19 cellular contexts compared by ENCODE assay signal in genomic region chr10:42578019-42578418, GRCh38.
A peak's percentile ranks its signal among the peaks of the same experiment; 100 is the strongest.
DNase-seq lines count a peak whose midpoint lies in the region; ATAC-seq, FAIRE-seq and TF ChIP-seq lines count a peak whose summit lies in the region.
"Had no signal": no experiment of that assay in that cellular context is flagged by ENCODE, and none has a peak within 500 bp of the region (broad histone marks: within the 10 kb centered on the region; RNA-seq: fewer than 3 reads in every experiment).

No MANE protein-coding gene starts in this region.

- no peak for DNase-seq in natural killer cell treated with Interleukin-12 subunit alpha and Interleukin-12 subunit beta and Interleukin-15 and Interleukin-18, amount 100 ng/mL, for 72 hours (ENCODE audit: low spot score)
- DNase-seq in natural killer cell (no peak), GM12878 (ENCODE audit: low read depth, low spot score) (no peak), neuronal stem cell (ENCODE audit: low spot score) (no peak), cerebellar cortex (ENCODE audit: low spot score) (no peak), T-helper 1 cell (no peak)
- DNase-seq: 8988T; CD4-positive, alpha-beta memory T cell; DMS153; DMS79; GDM1; HCEC 1CT; KG1 had no signal

- H4K91ac ChIP-seq in neuronal stem cell (ENCODE audit: low read depth, low read length, poor library complexity): no peak overlapping the region

- no TSS peak for BruUV-seq in GM12878 (replicated peaks; lab: Mats Ljungman, UMichigan)

- no peak for FAIRE-seq in GM12878 (lab: Jason Lieb, UNC)
- FAIRE-seq: H54 had no signal

- no peaks in the 10 kb centered on the region for H4K20me1 ChIP-seq in GM12878 (ENCODE audit: control insufficient read depth, insufficient read depth)
- H4K20me1 ChIP-seq: BLaER1 had no signal

- no peak overlapping the region for H2AFZ ChIP-seq in GM12878 (ENCODE audit: control insufficient read depth, low read depth, low read length)
- H2AFZ ChIP-seq in neuronal stem cell (ENCODE audit: low read length): peak overlapping the region; percentile 56
- H2AFZ ChIP-seq: GM23338 had no signal

- H3K36me3 ChIP-seq in GM12878 (ENCODE audit: control insufficient read depth in 2 of 2, insufficient read depth in 2 of 2, low read length in 1 of 2) (no peaks in the 10 kb centered on the region), neuronal stem cell (replicated peaks in 1 of 2; ENCODE audit: control insufficient read depth in 2 of 2, insufficient read depth in 2 of 2, low read length in 2 of 2) (no peaks in the 10 kb centered on the region)

- no peak overlapping the region for H2BK120ac ChIP-seq in neuronal stem cell (ENCODE audit: low read depth, low read length)

- no peaks in the 10 kb centered on the region for H3K4me1 ChIP-seq in GM12878 (ENCODE audit: control insufficient read depth, insufficient read depth, low read length)
- peaks cover 0 to 5% of the 10 kb centered on the region in 2 donors for H3K4me1 ChIP-seq in neuronal stem cell (ENCODE audit: control insufficient read depth in 2 of 2, insufficient read depth in 1 of 2, low read depth in 1 of 2, low read length in 2 of 2)

- intact Hi-C loops in natural killer cell (cut with micrococcal nuclease) (no loop called here), GM12878 (cut with micrococcal nuclease; ENCODE audit: unreplicated experiment) (no loop called here)

- no peak overlapping the region for H2AK5ac ChIP-seq in neuronal stem cell (ENCODE audit: low read depth, low read length)

- no peaks in the 10 kb centered on the region for H3K9me3 ChIP-seq in GM12878 (replicated peaks; ENCODE audit: control insufficient read depth, insufficient read depth, low read length)
- peaks cover 0 to 9% of the 10 kb centered on the region in 2 donors for H3K9me3 ChIP-seq in neuronal stem cell (replicated peaks in 1 of 2; ENCODE audit: control insufficient read depth in 2 of 2, insufficient read depth in 1 of 2, low read depth in 1 of 2, low read length in 2 of 2)
- H3K9me3 ChIP-seq: BLaER1 had no signal

- TF ChIP-seq POLR2A in GM12878 (IDR thresholded peaks at IDR 0.05; ENCODE audit: low read depth, low read length): no peak

- H3K4me1 Mint-ChIP-seq in natural killer cell treated with Interleukin-12 subunit alpha and Interleukin-12 subunit beta and Interleukin-15 and Interleukin-18, amount 100 ng/mL, for 72 hours (ENCODE audit: low read depth in 2 of 2): peaks cover 3 to 6% of the 10 kb centered on the region in 2 donors
- peaks cover 0 to 5% of the 10 kb centered on the region in 2 donors for H3K4me1 Mint-ChIP-seq in natural killer cell
- H3K4me1 Mint-ChIP-seq: GM23338 had no signal

- TF ChIP-seq CTCF in natural killer cell (IDR thresholded peaks at IDR 0.05) (no peak), GM12878 (IDR thresholded peaks at IDR 0.05 in 2 of 3, conservative IDR thresholded peaks at IDR 0.05 in 1 of 3; ENCODE audit: control insufficient read depth in 2 of 3, extremely low read depth in 1 of 3, insufficient read depth in 1 of 3, low read depth in 3 of 3, low read length in 3 of 3) (no peak)

- no peak overlapping the region for H2BK15ac ChIP-seq in neuronal stem cell (ENCODE audit: low read length)

- H3K27ac ChIP-seq in GM12878 (ENCODE audit: control insufficient read depth, insufficient read depth) (no peak overlapping the region), neuronal stem cell (replicated peaks; ENCODE audit: low read length) (no peak overlapping the region)
- H3K27ac ChIP-seq: BLaER1 had no signal

- H2BK12ac ChIP-seq in neuronal stem cell (ENCODE audit: low read length): no peak overlapping the region

- H4K8ac ChIP-seq in neuronal stem cell (ENCODE audit: low read depth, low read length): no peak overlapping the region

- no peak for TF ChIP-seq RAD21 in GM12878 (IDR thresholded peaks at IDR 0.05; ENCODE audit: insufficient read depth, low read depth, low read length)

- H3K4me3 Mint-ChIP-seq in natural killer cell treated with Interleukin-12 subunit alpha and Interleukin-12 subunit beta and Interleukin-15 and Interleukin-18, amount 100 ng/mL, for 72 hours: no peak overlapping the region
- no peak overlapping the region for H3K4me3 Mint-ChIP-seq in natural killer cell
- H3K4me3 Mint-ChIP-seq: CD14-positive monocyte, GM23338, IgD-negative memory B cell had no signal

- in situ Hi-C loops in GM12878 (cut with MboI): no loop called here

- peak overlapping the region; percentile 10 for H3K23ac ChIP-seq in neuronal stem cell (ENCODE audit: low read depth, low read length, poor library complexity)

- H3K27me3 ChIP-seq in GM12878 (replicated peaks in 1 of 2; ENCODE audit: control insufficient read depth in 2 of 2, insufficient read depth in 2 of 2, low read length in 1 of 2) (no peaks in the 10 kb centered on the region), neuronal stem cell (ENCODE audit: control insufficient read depth in 3 of 3, insufficient read depth in 3 of 3, low read depth in 1 of 3, low read length in 3 of 3) (no peaks in the 10 kb centered on the region)
- H3K27me3 ChIP-seq: BLaER1 had no signal

- no peak for TF ChIP-seq EP300 in GM12878 (IDR thresholded peaks at IDR 0.05; ENCODE audit: borderline replicate concordance in 1 of 2, control insufficient read depth in 1 of 2, low read depth in 2 of 2, low read length in 2 of 2)

- H3K18ac ChIP-seq in neuronal stem cell (ENCODE audit: low read length): no peak overlapping the region

- WGBS in GM12878 (ENCODE audit: insufficient coverage, insufficient replicate concordance, low lambda C conversion rate, missing lambda C conversion rate): 3% methylated on average over 7 of the region's 7 CpGs
- WGBS in neuronal stem cell (ENCODE audit: extremely low coverage in 2 of 2, insufficient read length in 2 of 2, insufficient replicate concordance in 1 of 2), 2 donors: no CpG with 5 or more reads among the region's 7 CpGs

- RAD21 ChIA-PET in GM12878 (lab: Charles Lee; ENCODE audit: unreplicated experiment): no interaction called here

- peaks cover 4% of the 10 kb centered on the region for H3K9me3 Mint-ChIP-seq in natural killer cell treated with Interleukin-12 subunit alpha and Interleukin-12 subunit beta and Interleukin-15 and Interleukin-18, amount 100 ng/mL, for 72 hours
- peaks cover 0 to 4% of the 10 kb centered on the region in 2 donors for H3K9me3 Mint-ChIP-seq in natural killer cell

- no peaks in the 10 kb centered on the region for H3K79me1 ChIP-seq in neuronal stem cell (ENCODE audit: low read depth, low read length)

- no peak overlapping the region for H3K14ac ChIP-seq in neuronal stem cell (ENCODE audit: low read length)

- peaks cover 3 to 6% of the 10 kb centered on the region in 2 donors for H3K27me3 Mint-ChIP-seq in natural killer cell treated with Interleukin-12 subunit alpha and Interleukin-12 subunit beta and Interleukin-15 and Interleukin-18, amount 100 ng/mL, for 72 hours
- H3K27me3 Mint-ChIP-seq in natural killer cell (ENCODE audit: low read depth in 2 of 2): peaks cover 0 to 6% of the 10 kb centered on the region in 2 donors
- H3K27me3 Mint-ChIP-seq: IgD-negative memory B cell had no signal

- ATAC-seq in natural killer cell treated with Interleukin-12 subunit alpha and Interleukin-12 subunit beta and Interleukin-15 and Interleukin-18, amount 100 ng/mL, for 72 hours: peak; percentile 41 to 56
- ATAC-seq in natural killer cell: no peak
- peak; percentile 24; the same call in 1 of the 3 replicates for ATAC-seq in GM12878
- ATAC-seq in HG03196 (IDR thresholded peaks at IDR 0.05; ENCODE audit: unreplicated experiment): no peak
- ATAC-seq: GM23338 had no signal

- no peak overlapping the region for H3K4me3 ChIP-seq in GM12878
- peak overlapping the region in 1 of 2 donors; percentile 46 for H3K4me3 ChIP-seq in neuronal stem cell (ENCODE audit: low read length in 2 of 2)
- H3K4me3 ChIP-seq: BLaER1, GM23338 had no signal

- no peaks in the 10 kb centered on the region for H3K79me2 ChIP-seq in GM12878 (ENCODE audit: control insufficient read depth, insufficient read depth, low read length)

- H3K4me2 ChIP-seq in GM12878 (ENCODE audit: control insufficient read depth, insufficient read depth): no peak overlapping the region
- no peak overlapping the region for H3K4me2 ChIP-seq in neuronal stem cell (ENCODE audit: insufficient read depth, low read length, poor library complexity, severe bottlenecking)
- H3K4me2 ChIP-seq: BLaER1, GM23338 had no signal

- peaks cover 7% of the 10 kb centered on the region for H3K36me3 Mint-ChIP-seq in natural killer cell treated with Interleukin-12 subunit alpha and Interleukin-12 subunit beta and Interleukin-15 and Interleukin-18, amount 100 ng/mL, for 72 hours
- no peaks in the 10 kb centered on the region for H3K36me3 Mint-ChIP-seq in natural killer cell

- no peak overlapping the region for H2BK5ac ChIP-seq in neuronal stem cell (ENCODE audit: low read length)

- no peak overlapping the region for H3K27ac Mint-ChIP-seq in natural killer cell treated with Interleukin-12 subunit alpha and Interleukin-12 subunit beta and Interleukin-15 and Interleukin-18, amount 100 ng/mL, for 72 hours
- no peak overlapping the region for H3K27ac Mint-ChIP-seq in natural killer cell
- H3K27ac Mint-ChIP-seq: CD14-positive monocyte; CD4-positive, alpha-beta memory T cell; GM23338; IgD-negative memory B cell had no signal

- SMC1A ChIA-PET in GM12878 (lab: Charles Lee; ENCODE audit: uncharacterized antibody, unreplicated experiment): no interaction called here

- H3K4ac ChIP-seq in neuronal stem cell (ENCODE audit: low read length): no peak overlapping the region

- POLR2A ChIA-PET in GM12878 (lab: Charles Lee): no interaction called here

- H3K9ac ChIP-seq in GM12878 (ENCODE audit: control insufficient read depth, insufficient read depth, low read length) (no peak overlapping the region), neuronal stem cell (ENCODE audit: low read depth, low read length, poor library complexity) (no peak overlapping the region)
- H3K9ac ChIP-seq: BLaER1 had no signal

- CTCF ChIA-PET in GM12878 (lab: Yijun Ruan, JAX): no interaction called here

TF ChIP-seq in GM12878, 131 proteins besides CTCF, POLR2A, EP300 and RAD21 (continues in another document):
- no peak for TF ChIP-seq CHD1 (IDR thresholded peaks at IDR 0.05; ENCODE audit: low read depth, low read length)
- TF ChIP-seq JUNB (IDR thresholded peaks at IDR 0.05): no peak
- TF ChIP-seq IKZF2 (IDR thresholded peaks at IDR 0.05): no peak
- no peak for TF ChIP-seq ZBED1 (IDR thresholded peaks at IDR 0.05; ENCODE audit: borderline replicate concordance)
- TF ChIP-seq EED (IDR thresholded peaks at IDR 0.05; ENCODE audit: low read depth): no peak
- TF ChIP-seq USF2 (IDR thresholded peaks at IDR 0.05; ENCODE audit: borderline replicate concordance, low read depth, low read length): no peak

Comparison
In these comparisons a context has a peak if more than half of its experiments do, and no peak if none do; other contexts are left out.
1. ATAC-seq: peak in natural killer cell treated with Interleukin-12 subunit alpha and Interleukin-12 subunit beta and Interleukin-15 and Interleukin-18, amount 100 ng/mL, for 72 hours (2 of 2) and GM12878 (single experiment); none in natural killer cell (0 of 3) and HG03196 (single experiment).